In the genomic region with DNA sequence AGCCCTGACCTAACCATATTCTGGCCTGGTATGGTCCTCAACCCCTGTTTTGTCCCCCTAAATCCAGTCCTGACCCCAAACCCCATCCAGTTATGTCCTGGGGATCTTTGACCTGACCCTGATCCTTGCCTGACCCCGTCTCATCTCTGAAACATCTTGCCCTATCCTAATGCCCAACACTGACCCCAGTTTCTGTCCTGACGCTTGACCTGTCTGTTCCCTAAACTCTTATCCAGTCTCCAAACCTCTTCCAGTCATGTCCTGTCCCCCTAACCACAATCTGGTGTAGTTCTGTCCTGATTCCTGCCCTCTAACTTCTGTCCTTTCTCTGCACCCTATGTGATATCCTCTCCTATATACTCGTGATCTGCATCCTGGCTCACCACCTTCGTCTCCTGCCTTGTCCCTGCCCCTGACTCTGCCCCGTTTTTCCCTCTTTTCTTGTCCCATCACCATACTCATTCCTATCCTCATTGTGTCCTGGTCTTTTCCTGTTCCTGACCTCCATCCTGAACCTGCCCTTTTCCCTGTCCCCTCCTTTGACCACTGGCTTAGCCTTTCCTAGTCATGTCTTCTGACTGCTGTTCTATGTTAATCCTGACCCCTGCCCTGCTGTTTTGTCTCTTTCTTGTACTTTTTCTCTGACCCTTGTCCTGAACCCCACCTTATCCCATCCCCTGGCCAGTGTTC, we compare ENCODE assay signal across 8 cellular contexts. TPM values are rescaled to one million over a fixed set of nuclear protein-coding genes. Genes with fewer than 3 reads are reported as not detected.
DNase-seq lines count a peak whose midpoint lies in the region; ATAC-seq lines count a peak whose summit lies in the region.
"Had no signal": no experiment of that assay in that cellular context is flagged by ENCODE, and none has a peak within 500 bp of the region (broad histone marks: within the 10 kb centered on the region; RNA-seq: fewer than 3 reads in every experiment).

No MANE protein-coding gene starts in this region.

- POLR2A ChIA-PET in activated naive CD8-positive, alpha-beta T cell treated with anti-CD3 and anti-CD28 coated beads, Interleukin-2, amount 10 ng/mL, durations not matched to agents 7 days and 5 days (lab: Charles Lee) = no interaction called here

- H3K4me1 ChIP-seq in HUES48 (ENCODE audit: control insufficient read depth, insufficient read depth, low read length) = no peaks in the 10 kb centered on the region
- H3K4me1 ChIP-seq: foreskin keratinocyte had no signal

- H3K9ac ChIP-seq in HUES48 (ENCODE audit: low read depth, low read length) = no peak overlapping the region

- H3K27ac ChIP-seq in HUES48 (ENCODE audit: low read depth, low read length) = peak overlapping the region; percentile 92
- H3K27ac ChIP-seq: foreskin keratinocyte had no signal

- peak overlapping the region; percentile 86 for H3K4me3 Mint-ChIP-seq in activated naive CD8-positive, alpha-beta T cell treated with anti-CD3 and anti-CD28 coated beads, Interleukin-2, amount 10 ng/mL, durations not matched to agents 7 days and 5 days
- peak overlapping the region; percentile 70 to 90 (median 76) for H3K4me3 Mint-ChIP-seq in immature natural killer cell
- peak overlapping the region; percentile 76 to 81 for H3K4me3 Mint-ChIP-seq in stimulated activated naive B cell treated with anti-CD40 and anti-IgM and Interleukin-4, amounts not matched to agents 10 μg/mL and 1 μg/mL and 100 μg/mL, for 72 hours

- no peaks in the 10 kb centered on the region for H3K36me3 ChIP-seq in HUES48 (ENCODE audit: control insufficient read depth, insufficient read depth, low read length)

- H3K27me3 ChIP-seq in HUES48 (ENCODE audit: control insufficient read depth, insufficient read depth, low read length) = no peaks in the 10 kb centered on the region
- H3K27me3 ChIP-seq: foreskin keratinocyte had no signal

- no peaks in the 10 kb centered on the region for H3K9me3 Mint-ChIP-seq in activated naive CD8-positive, alpha-beta T cell treated with anti-CD3 and anti-CD28 coated beads, Interleukin-2, amount 10 ng/mL, durations not matched to agents 7 days and 5 days
- H3K9me3 Mint-ChIP-seq in immature natural killer cell = no peaks in the 10 kb centered on the region
- peaks cover 0 to 6% of the 10 kb centered on the region in 2 donors for H3K9me3 Mint-ChIP-seq in stimulated activated naive B cell treated with anti-CD40 and anti-IgM and Interleukin-4, amounts not matched to agents 10 μg/mL and 1 μg/mL and 100 μg/mL, for 72 hours

- H3K27ac Mint-ChIP-seq in activated naive CD8-positive, alpha-beta T cell treated with anti-CD3 and anti-CD28 coated beads, Interleukin-2, amount 10 ng/mL, durations not matched to agents 7 days and 5 days = peak overlapping the region; percentile 90
- peak overlapping the region; percentile 63 to 91 (median 80) for H3K27ac Mint-ChIP-seq in immature natural killer cell
- H3K27ac Mint-ChIP-seq in stimulated activated naive B cell treated with anti-CD40 and anti-IgM and Interleukin-4, amounts not matched to agents 10 μg/mL and 1 μg/mL and 100 μg/mL, for 72 hours = peak overlapping the region; percentile 87

- no peak for ATAC-seq in activated naive CD8-positive, alpha-beta T cell treated with anti-CD3 and anti-CD28 coated beads, Interleukin-2, amount 10 ng/mL, durations not matched to agents 7 days and 5 days (ENCODE audit: low read depth)
- ATAC-seq in stimulated activated naive B cell treated with anti-CD40 and anti-IgM and Interleukin-4, amounts not matched to agents 10 μg/mL and 1 μg/mL and 100 μg/mL, for 72 hours (replicated peaks) = no peak
- ATAC-seq in HG03280 (IDR thresholded peaks at IDR 0.05; ENCODE audit: unreplicated experiment) (no peak), GM21723 (IDR thresholded peaks at IDR 0.05; ENCODE audit: unreplicated experiment) (no peak)

- no peak for DNase-seq in activated naive CD8-positive, alpha-beta T cell treated with anti-CD3 and anti-CD28 coated beads, Interleukin-2, amount 10 ng/mL, durations not matched to agents 7 days and 5 days
- DNase-seq in immature natural killer cell = no peak
- DNase-seq in stimulated activated naive B cell treated with anti-CD40 and anti-IgM and Interleukin-4, amounts not matched to agents 10 μg/mL and 1 μg/mL and 100 μg/mL, for 72 hours = no peak
- DNase-seq in HK-2 (ENCODE audit: unreplicated experiment) = no peak
- DNase-seq: foreskin keratinocyte had no signal

- peak overlapping the region; percentile 62 for H3K4me3 ChIP-seq in HUES48 (ENCODE audit: low read depth, low read length)

- H3K4me1 Mint-ChIP-seq in activated naive CD8-positive, alpha-beta T cell treated with anti-CD3 and anti-CD28 coated beads, Interleukin-2, amount 10 ng/mL, durations not matched to agents 7 days and 5 days = peaks cover 23% of the 10 kb centered on the region
- H3K4me1 Mint-ChIP-seq in immature natural killer cell = peaks cover 23 to 30% of the 10 kb centered on the region in 2 donors
- peaks cover 20 to 25% of the 10 kb centered on the region in 2 donors for H3K4me1 Mint-ChIP-seq in stimulated activated naive B cell treated with anti-CD40 and anti-IgM and Interleukin-4, amounts not matched to agents 10 μg/mL and 1 μg/mL and 100 μg/mL, for 72 hours

- peaks cover 29% of the 10 kb centered on the region for H3K9me3 ChIP-seq in HUES48 (ENCODE audit: control insufficient read depth, insufficient read depth, low read length)

- H3K27me3 Mint-ChIP-seq in activated naive CD8-positive, alpha-beta T cell treated with anti-CD3 and anti-CD28 coated beads, Interleukin-2, amount 10 ng/mL, durations not matched to agents 7 days and 5 days = no peaks in the 10 kb centered on the region
- peaks cover 0 to 3% (median 1%) of the 10 kb centered on the region in 3 donors for H3K27me3 Mint-ChIP-seq in immature natural killer cell (ENCODE audit: low read depth in 3 of 3)
- H3K27me3 Mint-ChIP-seq in stimulated activated naive B cell treated with anti-CD40 and anti-IgM and Interleukin-4, amounts not matched to agents 10 μg/mL and 1 μg/mL and 100 μg/mL, for 72 hours = peaks cover 0 to 5% of the 10 kb centered on the region in 2 donors

- H3K36me3 Mint-ChIP-seq in activated naive CD8-positive, alpha-beta T cell treated with anti-CD3 and anti-CD28 coated beads, Interleukin-2, amount 10 ng/mL, durations not matched to agents 7 days and 5 days = peaks cover 5% of the 10 kb centered on the region
- no peaks in the 10 kb centered on the region for H3K36me3 Mint-ChIP-seq in immature natural killer cell
- peaks cover 0 to 6% of the 10 kb centered on the region in 2 donors for H3K36me3 Mint-ChIP-seq in stimulated activated naive B cell treated with anti-CD40 and anti-IgM and Interleukin-4, amounts not matched to agents 10 μg/mL and 1 μg/mL and 100 μg/mL, for 72 hours

RNA-seq across cellular contexts. Expression of gene CCDC120, which starts 4.6 kb away (rescaled TPM):
- total RNA-seq in activated naive CD8-positive, alpha-beta T cell treated with anti-CD3 and anti-CD28 coated beads, Interleukin-2, amount 10 ng/mL, durations not matched to agents 7 days and 5 days = 1 to 10 TPM; 9.0 to 9.1 TPM
- 1 to 10 TPM in 1 of 3 donors, under 1 TPM in 2; 0.49 to 1.3 (median 0.50) TPM for polyA plus RNA-seq in immature natural killer cell

RNA-seq across cellular contexts. Expression of gene TFE3, which starts 11.1 kb away (rescaled TPM):
- 10 to 100 TPM; 26.1 to 29.0 TPM for total RNA-seq in activated naive CD8-positive, alpha-beta T cell treated with anti-CD3 and anti-CD28 coated beads, Interleukin-2, amount 10 ng/mL, durations not matched to agents 7 days and 5 days
- 1 to 10 TPM; 1.1 to 9.0 (median 4.2) TPM for polyA plus RNA-seq in immature natural killer cell

RNA-seq across cellular contexts. Expression of gene PRAF2, which starts 19.6 kb away (rescaled TPM):
- total RNA-seq in activated naive CD8-positive, alpha-beta T cell treated with anti-CD3 and anti-CD28 coated beads, Interleukin-2, amount 10 ng/mL, durations not matched to agents 7 days and 5 days = 10 to 100 TPM; 23.8 to 23.9 TPM
- polyA plus RNA-seq in immature natural killer cell = 10 to 100 TPM; 27.7 to 66.4 (median 36.3) TPM

RNA-seq across cellular contexts. Expression of gene WDR45, which starts 25.5 kb away (rescaled TPM):
- total RNA-seq in activated naive CD8-positive, alpha-beta T cell treated with anti-CD3 and anti-CD28 coated beads, Interleukin-2, amount 10 ng/mL, durations not matched to agents 7 days and 5 days = 10 to 100 TPM; 53.4 to 55.1 TPM
- 100 to 1,000 TPM; 104 to 105 (median 104) TPM for polyA plus RNA-seq in immature natural killer cell

RNA-seq across cellular contexts. Expression of gene GRIPAP1, which starts 52.2 kb away (rescaled TPM):
- 100 to 1,000 TPM; 116 to 123 TPM for total RNA-seq in activated naive CD8-positive, alpha-beta T cell treated with anti-CD3 and anti-CD28 coated beads, Interleukin-2, amount 10 ng/mL, durations not matched to agents 7 days and 5 days
- 10 to 100 TPM in 1 of 3 donors, 1 to 10 TPM in 1, under 1 TPM in 1; 0.62 to 19.8 (median 7.7) TPM for polyA plus RNA-seq in immature natural killer cell
